ENCODE assay signal across 14 cellular contexts in the genomic region with DNA sequence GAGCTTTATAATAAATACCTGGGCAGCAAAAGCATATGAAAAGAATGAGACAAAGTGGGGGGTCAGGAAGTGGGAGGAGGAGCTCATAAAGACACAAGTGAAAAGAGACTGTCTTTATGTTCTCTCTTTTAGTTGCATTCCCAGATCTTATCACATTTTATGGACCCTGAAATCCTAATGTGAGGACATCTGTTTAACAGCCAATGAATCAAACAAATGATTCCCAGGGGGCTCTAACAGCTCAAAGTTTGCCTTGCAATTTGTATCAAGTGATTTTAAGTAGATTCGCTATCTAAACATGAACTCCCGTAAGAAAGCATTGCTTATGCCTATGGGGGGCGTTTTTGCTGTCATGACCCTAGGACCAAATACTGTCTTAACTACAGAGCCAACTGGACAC.
"Had no signal": no experiment of that assay in that cellular context is flagged by ENCODE, and none has a peak within 500 bp of the region (broad histone marks: within the 10 kb centered on the region; RNA-seq: fewer than 3 reads in every experiment).

No MANE protein-coding gene starts in this region.

- H3K9me3 ChIP-seq: lower lobe of right lung, right lobe of liver, suprapubic skin had no signal

- H3K27me3 ChIP-seq: right lobe of liver, suprapubic skin had no signal

- H3K36me3 ChIP-seq: lower lobe of right lung, right lobe of liver, suprapubic skin had no signal

- H3K4me1 ChIP-seq: lower lobe of right lung, psoas muscle, right lobe of liver, suprapubic skin had no signal

- H3K27ac ChIP-seq: epithelial cell of prostate, lower lobe of right lung, psoas muscle, right lobe of liver, suprapubic skin had no signal

- DNase-seq: activated CD4-positive, alpha-beta memory T cell treated with anti-CD3 and anti-CD28 coated beads, Interleukin-2, amount 10 ng/mL, durations not matched to agents 7 days and 5 days; activated CD4-positive, alpha-beta T cell treated with anti-CD3 and anti-CD28 coated beads for 4 hours; activated naive CD4-positive, alpha-beta T cell treated with anti-CD3 and anti-CD28 coated beads, Interleukin-2, amount 10 ng/mL, durations not matched to agents 7 days and 5 days; activated T-cell treated with anti-CD3 and anti-CD28 coated beads, Interleukin-2, amount 50 U/mL, for 24 hours; effector memory CD4-positive, alpha-beta T cell; foreskin melanocyte; lower lobe of right lung; psoas muscle; right lobe of liver; stimulated activated naive CD8-positive, alpha-beta T cell treated with anti-CD3 and anti-CD28 coated beads, Interleukin-15, Interleukin-2, amounts not matched to agents 100 U/mL and 50 U/mL, for 24 hours; trophoblast cell had no signal

- H3K4me3 ChIP-seq: lower lobe of right lung, psoas muscle, right lobe of liver, smooth muscle cell, suprapubic skin had no signal

- ATAC-seq: lower lobe of right lung; psoas muscle; right lobe of liver; stimulated activated naive CD8-positive, alpha-beta T cell treated with anti-CD3 and anti-CD28 coated beads, Interleukin-15, Interleukin-2, amounts not matched to agents 100 U/mL and 50 U/mL, for 24 hours had no signal
